8 cellular contexts compared by ENCODE assay signal in genomic region chr15:41895491-41895890, GRCh38. TPM values are rescaled to one million over a fixed set of nuclear protein-coding genes. Genes with fewer than 3 reads are reported as not detected.
DNase-seq lines count a peak whose midpoint lies in the region; ATAC-seq and TF ChIP-seq lines count a peak whose summit lies in the region.
"Had no signal": no experiment of that assay in that cellular context is flagged by ENCODE, and none has a peak within 500 bp of the region (broad histone marks: within the 10 kb centered on the region; RNA-seq: fewer than 3 reads in every experiment).

No MANE protein-coding gene starts in this region.

- no peak overlapping the region for H4K5ac ChIP-seq in IMR-90 (ENCODE audit: low read depth, low read length)

- 0 out of 2 replicates have a peak overlapping the region, but pooled peaks have one; percentile 2 for H3K4ac ChIP-seq in IMR-90 (ENCODE audit: low read depth, low read length)

- TF ChIP-seq RAD21 in IMR-90 (IDR thresholded peaks at IDR 0.05; ENCODE audit: low read length), result no peak

- H3K9me3 ChIP-seq in IMR-90 (ENCODE audit: control insufficient read depth, insufficient read depth, low read length), result no peaks in the 10 kb centered on the region
- no peaks in the 10 kb centered on the region for H3K9me3 ChIP-seq in stomach

- H3K4me3 ChIP-seq in IMR-90 (ENCODE audit: insufficient read depth, low read depth, low read length) (no peak overlapping the region), stomach (no peak overlapping the region)

- 100% methylated on average over 1 of the region's 11 CpGs; no CpG with 5 or more reads in 1 of the 2 experiments for WGBS in IMR-90 (ENCODE audit: extremely low coverage in 2 of 2, insufficient read length in 1 of 2), 2 experiments
- 81 to 94% (median 93%) methylated on average over 11 of the region's 11 CpGs for WGBS in stomach, 5 donors

- H2AK5ac ChIP-seq in IMR-90 (ENCODE audit: low read depth, low read length), result peak overlapping the region; percentile 7; the same call in 1 of the 2 replicates

- no peaks in the 10 kb centered on the region for H3K9me3 Mint-ChIP-seq in activated B cell treated with CpG ODN at 0.5 μM for 24 hours

- H3K27ac ChIP-seq in IMR-90 (ENCODE audit: insufficient read depth, low read length) (no peak overlapping the region), stomach (peak overlapping the region; percentile 43 to 77 (median 64))

- no peak for DNase-seq in IMR-90
- DNase-seq in activated B cell treated with CpG ODN at 0.5 μM for 24 hours, result no peak
- no peak for DNase-seq in stomach
- DNase-seq in EL, result no peak
- DNase-seq in HuH-7.5 (ENCODE audit: low spot score), result no peak
- DNase-seq: NCI-H526 treated with DMSO at 0.1 percent for 48 hours had no signal

- H3K56ac ChIP-seq in IMR-90 (ENCODE audit: extremely low read depth, insufficient read depth, low read length), result no peak overlapping the region

- H3K36me3 Mint-ChIP-seq in activated B cell treated with CpG ODN at 0.5 μM for 24 hours (ENCODE audit: low read depth), result peaks cover 22% of the 10 kb centered on the region

- H2AFZ ChIP-seq in IMR-90 (replicated peaks; ENCODE audit: low read length, poor library complexity), result peak overlapping the region; percentile 28

- H3K27me3 Mint-ChIP-seq in activated B cell treated with CpG ODN at 0.5 μM for 24 hours, result no peaks in the 10 kb centered on the region

- H3K36me3 ChIP-seq in IMR-90 (ENCODE audit: control insufficient read depth, insufficient read depth, low read length) (peaks cover 5% of the 10 kb centered on the region), stomach (peaks cover 4 to 41% (median 31%) of the 10 kb centered on the region in 4 donors)

- no peak for TF ChIP-seq EP300 in stomach (IDR thresholded peaks at IDR 0.05)

- CTCF ChIA-PET in IMR-90 (lab: Yijun Ruan, JAX) (interaction anchor here (0.6 to 1.3 kb wide), 2 partner anchors 9 to 459 kb away, joined by 3 to 5 read pairs; no protein-coding TSS in a partner anchor), activated B cell treated with CpG ODN at 0.5 μM for 24 hours (lab: Charles Lee) (interaction anchor here (1.2 to 2.3 kb wide), 2 partner anchors 9 to 122 kb away, joined by 3 to 16 read pairs; partner anchors contain the start of gene MAPKBP1)

- H2BK15ac ChIP-seq in IMR-90 (ENCODE audit: low read depth, low read length), result no peak overlapping the region

- H3K9me1 ChIP-seq in IMR-90 (ENCODE audit: insufficient read depth, low read length), result peaks cover 6% of the 10 kb centered on the region; the same call in 1 of the 2 replicates

- H3K4me3 Mint-ChIP-seq in activated B cell treated with CpG ODN at 0.5 μM for 24 hours, result peak overlapping the region; percentile 79

- H4K20me1 ChIP-seq in IMR-90 (ENCODE audit: insufficient read depth, low read length), result no peaks in the 10 kb centered on the region

- peaks cover 44% of the 10 kb centered on the region for H3K4me1 Mint-ChIP-seq in activated B cell treated with CpG ODN at 0.5 μM for 24 hours

- H2AK9ac ChIP-seq in IMR-90 (replicated peaks; ENCODE audit: low read depth, low read length, poor library complexity), result peak overlapping the region; percentile 91

- TF ChIP-seq POLR2A in IMR-90 (IDR thresholded peaks at IDR 0.05; ENCODE audit: low read depth, low read length), result no peak
- no peak for TF ChIP-seq POLR2A in stomach (IDR thresholded peaks at IDR 0.05)

- H3K18ac ChIP-seq in IMR-90 (ENCODE audit: low read depth, low read length), result no peak overlapping the region

- intact Hi-C loops in IMR-90 (cut with micrococcal nuclease), result no loop called here
- intact Hi-C loops in activated B cell treated with CpG ODN at 0.5 μM for 24 hours (cut with micrococcal nuclease), result loop anchor here (1.0 to 2.0 kb wide), 3 partner anchors 9 to 67 kb away; partner anchors contain the start of gene JMJD7
- intact Hi-C loops in stomach (cut with DNase I; ENCODE audit: low total_unique reads), result no loop called here

- no peak overlapping the region for H3K9ac ChIP-seq in IMR-90 (ENCODE audit: low read depth, low read length)

- no peak overlapping the region for H4K91ac ChIP-seq in IMR-90 (ENCODE audit: insufficient read depth, low read depth, low read length)

- H3K14ac ChIP-seq in IMR-90 (replicated peaks; ENCODE audit: low read depth, low read length), result no peak overlapping the region

- no peak overlapping the region for H4K8ac ChIP-seq in IMR-90 (ENCODE audit: low read depth in 2 of 2, low read length in 2 of 2)

- dilution Hi-C loops in IMR-90 (cut with HindIII; ENCODE audit: low sequenced_read_pairs, unreplicated experiment), result no loop called here

- H3K4me2 ChIP-seq in IMR-90 (ENCODE audit: low read depth, low read length), result no peak overlapping the region

- peaks cover 6% of the 10 kb centered on the region; the same call in 1 of the 2 replicates for H3K4me1 ChIP-seq in IMR-90 (ENCODE audit: control insufficient read depth, insufficient read depth, low read length)
- peaks cover 24 to 35% (median 35%) of the 10 kb centered on the region in 4 donors for H3K4me1 ChIP-seq in stomach

- H3K23ac ChIP-seq in IMR-90 (ENCODE audit: low read depth, low read length), result no peak overlapping the region

- H3K27me3 ChIP-seq in IMR-90 (ENCODE audit: control insufficient read depth, insufficient read depth, low read length) (peaks cover 4% of the 10 kb centered on the region; the same call in 1 of the 2 replicates), stomach (no peaks in the 10 kb centered on the region)

- H2BK5ac ChIP-seq in IMR-90 (ENCODE audit: low read depth, low read length, poor library complexity, severe bottlenecking), result no peak overlapping the region

- no peaks in the 10 kb centered on the region for H3K79me1 ChIP-seq in IMR-90 (ENCODE audit: low read depth in 1 of 2, low read length in 2 of 2)

- in situ Hi-C loops in IMR-90 (cut with MboI; ENCODE audit: low sequenced_read_pairs), result no loop called here

- no peak for TF ChIP-seq CTCF in IMR-90 (conservative IDR thresholded peaks at IDR 0.05; ENCODE audit: low read depth, low read length)
- no peak for TF ChIP-seq CTCF in activated B cell treated with CpG ODN at 0.5 μM for 24 hours (IDR thresholded peaks at IDR 0.05)
- TF ChIP-seq CTCF in stomach (IDR thresholded peaks at IDR 0.05), result no peak

- peak overlapping the region; percentile 81 for H3K27ac Mint-ChIP-seq in activated B cell treated with CpG ODN at 0.5 μM for 24 hours

- no peak for ATAC-seq in IMR-90 (ENCODE audit: low read depth)
- ATAC-seq in activated B cell treated with CpG ODN at 0.5 μM for 24 hours (ENCODE audit: low read depth), result no peak
- ATAC-seq in esophagus mucosa, result peak; percentile 1
- no peak for ATAC-seq in HG02938 (IDR thresholded peaks at IDR 0.05; ENCODE audit: unreplicated experiment)

- no TSS peak for BruUV-seq in IMR-90 (replicated peaks; lab: Mats Ljungman, UMichigan)

- H2BK120ac ChIP-seq in IMR-90 (ENCODE audit: low read depth, low read length), result no peak overlapping the region

- no peak overlapping the region for H2BK20ac ChIP-seq in IMR-90 (ENCODE audit: low read depth, low read length)

- POLR2A ChIA-PET in IMR-90 (lab: Charles Lee; ENCODE audit: unreplicated experiment), result no interaction called here
- POLR2A ChIA-PET in activated B cell treated with CpG ODN at 0.5 μM for 24 hours (lab: Charles Lee), result interaction anchor here (0.6 to 2.5 kb wide), 6 partner anchors 33 to 1743 kb away, joined by 3 to 11 read pairs (median 6); partner anchors contain the start of genes EHD4 and MAPKBP1

TF ChIP-seq in IMR-90, 13 proteins besides CTCF, POLR2A, EP300 and RAD21:
- TF ChIP-seq MXI1 (IDR thresholded peaks at IDR 0.05; ENCODE audit: borderline replicate concordance, low read depth, low read length) (no peak), USF2 (IDR thresholded peaks at IDR 0.05; ENCODE audit: low read depth, low read length) (no peak), CEBPB (IDR thresholded peaks at IDR 0.05; ENCODE audit: low read depth, low read length) (no peak), CHD1 (IDR thresholded peaks at IDR 0.05; ENCODE audit: low read depth, low read length) (no peak), NFE2L2 (IDR thresholded peaks at IDR 0.05; ENCODE audit: low read depth, low read length) (no peak), BHLHE40 (IDR thresholded peaks at IDR 0.05; ENCODE audit: low read depth, low read length) (no peak), RFX5 (IDR thresholded peaks at IDR 0.05; ENCODE audit: low read depth, low read length) (no peak), MAFK (IDR thresholded peaks at IDR 0.05; ENCODE audit: low read depth, low read length) (no peak), FOS (IDR thresholded peaks at IDR 0.05; ENCODE audit: low read depth, low read length) (no peak)

RNA-seq across cellular contexts. Expression of gene SPTBN5, which starts 1.6 kb away (rescaled TPM):
- total RNA-seq in IMR-90 (2012; rRNA removed) (under 0.01 TPM in 2 replicates), activated B cell treated with CpG ODN at 0.5 μM for 24 hours (0.78 and 1.1 TPM in 2 replicates), esophagus mucosa (2.1 TPM), stomach (1 to 10 TPM in 1 of 5 donors, under 1 TPM in 3, not detected in 1; 0.29 to 4.9 (median 0.80) TPM)
- polyA plus RNA-seq in IMR-90 (2012; rRNA removed) (0.37 and 0.38 TPM in 2 replicates), stomach (1 to 10 TPM; 2.6 to 3.2 (median 2.9) TPM)
- 0.10 and 0.12 TPM in 2 replicates for polyA plus RNA-seq in IMR-90 (2012; cell fraction: cytosol; rRNA removed)
- polyA plus RNA-seq in IMR-90 (2012; cell fraction: nucleus; rRNA removed; ENCODE audit: low replicate concordance), result 2.3 and 3.5 TPM in 2 replicates

RNA-seq across cellular contexts. Expression of gene PLA2G4B, which starts 56.8 kb away (rescaled TPM):
- total RNA-seq in IMR-90 (2012; rRNA removed) (under 0.01 and 0.18 TPM in 2 replicates), activated B cell treated with CpG ODN at 0.5 μM for 24 hours (5.3 and 8.2 TPM in 2 replicates), esophagus mucosa (23.6 TPM), stomach (10 to 100 TPM in 3 of 5 donors, 1 to 10 TPM in 2; 2.6 to 71.2 (median 22.6) TPM)
- polyA plus RNA-seq in IMR-90 (2012; rRNA removed) (3.1 and 5.8 TPM in 2 replicates), stomach (10 to 100 TPM in 1 of 3 donors, 1 to 10 TPM in 2; 4.0 to 38.5 (median 5.3) TPM)
- polyA plus RNA-seq in IMR-90 (2012; cell fraction: cytosol; rRNA removed), result 0.90 and 1.6 TPM in 2 replicates
- 31.6 and 69.2 TPM in 2 replicates for polyA plus RNA-seq in IMR-90 (2012; cell fraction: nucleus; rRNA removed; ENCODE audit: low replicate concordance)
